Comparison of ENCODE assay signal across 29 cellular contexts in the genomic region with DNA sequence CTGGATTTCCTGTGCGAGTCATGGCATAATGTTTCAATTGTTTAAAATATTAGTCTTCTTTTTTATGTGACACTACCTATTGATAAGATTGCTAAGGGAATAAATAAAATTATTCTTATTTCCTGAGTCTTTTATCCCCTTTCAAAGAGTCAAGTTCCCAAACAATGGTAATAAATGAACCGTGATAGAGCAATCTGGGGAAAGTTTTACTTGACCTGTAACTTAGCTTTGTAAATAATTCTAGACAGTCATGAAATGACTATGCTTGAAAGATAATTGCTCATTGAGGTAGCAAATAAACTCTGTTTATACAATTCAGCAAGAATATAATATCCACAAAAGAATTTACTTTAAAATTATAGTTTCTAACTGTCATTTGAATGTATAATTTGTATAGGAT.
"Had no signal": no experiment of that assay in that cellular context is flagged by ENCODE, and none has a peak within 500 bp of the region (broad histone marks: within the 10 kb centered on the region; RNA-seq: fewer than 3 reads in every experiment).

No MANE protein-coding gene starts in this region.

- H3K9me3 Mint-ChIP-seq: activated CD4-positive, alpha-beta T cell treated with anti-CD3 and anti-CD28 coated beads, Interleukin-2, amount 10 ng/mL, durations not matched to agents 7 days and 5 days; activated CD8-positive, alpha-beta T cell treated with anti-CD3 and anti-CD28 coated beads for 36 hours; dendritic cell treated with granulocyte-macrophage colony-stimulating factor and Interleukin-4, amounts not matched to agents 40 ng/mL and 50 ng/mL, for 4 days had no signal

- FAIRE-seq: astrocyte, bronchial epithelial cell had no signal

- H3K4me1 Mint-ChIP-seq: activated CD4-positive, alpha-beta T cell treated with anti-CD3 and anti-CD28 coated beads, Interleukin-2, amount 10 ng/mL, durations not matched to agents 7 days and 5 days; activated T-helper 17 cell treated with anti-CD3 and anti-CD28 coated beads, Interleukin-2, amount 50 U/mL, for 72 hours; central memory CD8-positive, alpha-beta T cell; endodermal cell had no signal

- H3K4me3 ChIP-seq: coronary artery, dorsolateral prefrontal cortex, esophagus squamous epithelium had no signal

- H3K27me3 Mint-ChIP-seq: activated CD4-positive, alpha-beta T cell treated with anti-CD3 and anti-CD28 coated beads, Interleukin-2, amount 10 ng/mL, durations not matched to agents 7 days and 5 days; activated CD8-positive, alpha-beta T cell treated with anti-CD3 and anti-CD28 coated beads for 36 hours; activated naive CD8-positive, alpha-beta T cell; activated T-helper 17 cell treated with anti-CD3 and anti-CD28 coated beads, Interleukin-2, amount 50 U/mL, for 72 hours; central memory CD8-positive, alpha-beta T cell; dendritic cell treated with granulocyte-macrophage colony-stimulating factor and Interleukin-4, amounts not matched to agents 40 ng/mL and 50 ng/mL, for 4 days had no signal

- H3K27me3 ChIP-seq: brain microvascular endothelial cell, dorsolateral prefrontal cortex, esophagus squamous epithelium had no signal

- H3K36me3 ChIP-seq: brain microvascular endothelial cell, esophagus squamous epithelium had no signal

- H3K4me1 ChIP-seq: esophagus squamous epithelium had no signal

- ATAC-seq: activated CD8-positive, alpha-beta T cell treated with anti-CD3 and anti-CD28 coated beads for 36 hours; activated T-cell treated with anti-CD3 and anti-CD28 coated beads, Interleukin-2, amount 50 U/mL, for 4 hours; activated T-helper 17 cell treated with anti-CD3 and anti-CD28 coated beads, Interleukin-2, amount 50 U/mL, for 72 hours had no signal

- H3K27ac ChIP-seq: brain microvascular endothelial cell, coronary artery, dorsolateral prefrontal cortex, epithelial cell of prostate, esophagus squamous epithelium had no signal

- DNase-seq: activated CD4-positive, alpha-beta T cell treated with anti-CD3 and anti-CD28 coated beads for 4 hours; activated CD4-positive, alpha-beta T cell treated with anti-CD3 and anti-CD28 coated beads, Interleukin-2, amount 10 ng/mL, durations not matched to agents 7 days and 5 days; activated CD4-positive, alpha-beta T cell treated with anti-CD3 and anti-CD28 coated beads, Interleukin-2, amount 50 U/mL, for 48 hours; activated CD4-positive, CD25-positive, alpha-beta regulatory T cell; activated CD4-positive, CD25-positive, alpha-beta regulatory T cell treated with anti-CD3 and anti-CD28 coated beads, Interleukin-2, amount 50 U/mL, for 72 hours; activated CD8-positive, alpha-beta memory T cell treated with anti-CD3 and anti-CD28 coated beads for 24 hours; activated CD8-positive, alpha-beta T cell treated with anti-CD3 and anti-CD28 coated beads for 36 hours; activated effector memory CD4-positive, alpha-beta T cell treated with Interleukin-2 at 50 U/mL for 16 hours; activated gamma-delta T cell treated with Interleukin-2 at 50 U/mL for 16 hours; activated naive CD4-positive, alpha-beta T cell treated with anti-CD3 and anti-CD28 coated beads, Interleukin-2, amount 50 U/mL, for 16 hours; activated naive CD4-positive, alpha-beta T cell treated with Interleukin-2 at 50 U/mL for 16 hours; activated T-cell treated with anti-CD3 and anti-CD28 coated beads, Interleukin-2, amount 50 U/mL, for 4 hours; amniotic stem cell; anterior cingulate cortex; brain microvascular endothelial cell; dorsolateral prefrontal cortex; effector memory CD4-positive, alpha-beta T cell; endodermal cell; esophagus squamous epithelium; head of caudate nucleus; T-helper 2 cell had no signal

- H3K4me3 Mint-ChIP-seq: activated CD4-positive, alpha-beta T cell treated with anti-CD3 and anti-CD28 coated beads, Interleukin-2, amount 10 ng/mL, durations not matched to agents 7 days and 5 days; activated CD8-positive, alpha-beta T cell treated with anti-CD3 and anti-CD28 coated beads for 36 hours; activated naive CD8-positive, alpha-beta T cell; activated T-cell treated with anti-CD3 and anti-CD28 coated beads, Interleukin-2, amount 50 U/mL, for 4 hours; activated T-helper 17 cell treated with anti-CD3 and anti-CD28 coated beads, Interleukin-2, amount 50 U/mL, for 72 hours; central memory CD8-positive, alpha-beta T cell; dendritic cell treated with granulocyte-macrophage colony-stimulating factor and Interleukin-4, amounts not matched to agents 40 ng/mL and 50 ng/mL, for 4 days; endodermal cell had no signal

- H3K9me3 ChIP-seq: esophagus squamous epithelium had no signal

- H3K36me3 Mint-ChIP-seq: activated naive CD8-positive, alpha-beta T cell had no signal

- H3K27ac Mint-ChIP-seq: activated CD4-positive, alpha-beta T cell treated with anti-CD3 and anti-CD28 coated beads, Interleukin-2, amount 10 ng/mL, durations not matched to agents 7 days and 5 days; activated CD8-positive, alpha-beta T cell treated with anti-CD3 and anti-CD28 coated beads for 36 hours; activated naive CD8-positive, alpha-beta T cell; activated T-helper 17 cell treated with anti-CD3 and anti-CD28 coated beads, Interleukin-2, amount 50 U/mL, for 72 hours; dendritic cell treated with granulocyte-macrophage colony-stimulating factor and Interleukin-4, amounts not matched to agents 40 ng/mL and 50 ng/mL, for 4 days; endodermal cell had no signal
